Comparison of ENCODE assay signal across 19 cellular contexts in genomic region chr9:91017245-91017644, GRCh38.
DNase-seq lines count a peak whose midpoint lies in the region; ATAC-seq and TF ChIP-seq lines count a peak whose summit lies in the region.
"Had no signal": no experiment of that assay in that cellular context is flagged by ENCODE, and none has a peak within 500 bp of the region (broad histone marks: within the 10 kb centered on the region; RNA-seq: fewer than 3 reads in every experiment).

No MANE protein-coding gene starts in this region.

- H3K36me3 Mint-ChIP-seq in activated CD4-positive, alpha-beta T cell treated with anti-CD3 and anti-CD28 coated beads, Interleukin-2, amount 10 ng/mL, durations not matched to agents 24 days and 14 days (ENCODE audit: low read depth): peaks cover 6% of the 10 kb centered on the region
- H3K36me3 Mint-ChIP-seq in chondrocyte (ENCODE audit: low read depth) (peaks cover 4% of the 10 kb centered on the region), osteocyte (ENCODE audit: unreplicated experiment) (no peaks in the 10 kb centered on the region), Caco-2 (ENCODE audit: insufficient read depth, unreplicated experiment) (no peaks in the 10 kb centered on the region)

- intact Hi-C loops in activated CD4-positive, alpha-beta T cell treated with anti-CD3 and anti-CD28 coated beads, Interleukin-2, amount 10 ng/mL, durations not matched to agents 24 days and 14 days (cut with micrococcal nuclease): no loop called here
- intact Hi-C loops in Caco-2 (cut with micrococcal nuclease; ENCODE audit: unreplicated experiment): no loop called here

- H3K27ac Mint-ChIP-seq in activated CD4-positive, alpha-beta T cell treated with anti-CD3 and anti-CD28 coated beads, Interleukin-2, amount 10 ng/mL, durations not matched to agents 24 days and 14 days: no peak overlapping the region
- peak overlapping the region; percentile 38 for H3K27ac Mint-ChIP-seq in chondrocyte (ENCODE audit: unreplicated experiment)
- peak overlapping the region; percentile 87 for H3K27ac Mint-ChIP-seq in osteocyte (ENCODE audit: unreplicated experiment)
- no peak overlapping the region for H3K27ac Mint-ChIP-seq in stimulated activated naive CD8-positive, alpha-beta T cell treated with anti-CD3 and anti-CD28 coated beads, Interleukin-15, amount 100 ng/mL, for 72 hours
- no peak overlapping the region for H3K27ac Mint-ChIP-seq in Caco-2 (ENCODE audit: unreplicated experiment)
- H3K27ac Mint-ChIP-seq: CD8-positive, alpha-beta T cell; HFFc6; IgD-negative memory B cell had no signal

- POLR2A ChIA-PET in Caco-2 (lab: Charles Lee): no interaction called here

- H3K4me3 ChIP-seq in Caco-2 (ENCODE audit: low read depth, low read length): no peak overlapping the region
- H3K4me3 ChIP-seq: A549 had no signal

- H3K27me3 ChIP-seq in Caco-2 (replicated peaks; ENCODE audit: control insufficient read depth, insufficient read depth, low read length): no peaks in the 10 kb centered on the region

- H3K9me3 ChIP-seq in Caco-2: no peaks in the 10 kb centered on the region

- CTCF ChIA-PET in Caco-2 (lab: Charles Lee): no interaction called here

- peaks cover 10% of the 10 kb centered on the region for H3K27me3 Mint-ChIP-seq in activated CD4-positive, alpha-beta T cell treated with anti-CD3 and anti-CD28 coated beads, Interleukin-2, amount 10 ng/mL, durations not matched to agents 24 days and 14 days
- H3K27me3 Mint-ChIP-seq in chondrocyte (ENCODE audit: low read depth): no peaks in the 10 kb centered on the region
- H3K27me3 Mint-ChIP-seq in osteocyte (ENCODE audit: unreplicated experiment): no peaks in the 10 kb centered on the region
- H3K27me3 Mint-ChIP-seq in stimulated activated naive CD8-positive, alpha-beta T cell treated with anti-CD3 and anti-CD28 coated beads, Interleukin-15, amount 100 ng/mL, for 72 hours: peaks cover 65% of the 10 kb centered on the region
- H3K27me3 Mint-ChIP-seq in Caco-2 (ENCODE audit: insufficient read depth, unreplicated experiment): peaks cover 6% of the 10 kb centered on the region

- no peaks in the 10 kb centered on the region for H3K36me3 ChIP-seq in Caco-2 (ENCODE audit: control insufficient read depth, insufficient read depth, low read length)

- H3K9me3 Mint-ChIP-seq in activated CD4-positive, alpha-beta T cell treated with anti-CD3 and anti-CD28 coated beads, Interleukin-2, amount 10 ng/mL, durations not matched to agents 24 days and 14 days: peaks cover 40% of the 10 kb centered on the region
- H3K9me3 Mint-ChIP-seq in chondrocyte (ENCODE audit: low read depth) (peaks cover 29% of the 10 kb centered on the region), osteocyte (ENCODE audit: unreplicated experiment) (peaks cover 26% of the 10 kb centered on the region), Caco-2 (ENCODE audit: unreplicated experiment) (no peaks in the 10 kb centered on the region)
- H3K9me3 Mint-ChIP-seq in stimulated activated naive CD8-positive, alpha-beta T cell treated with anti-CD3 and anti-CD28 coated beads, Interleukin-15, amount 100 ng/mL, for 72 hours: peaks cover 4 to 34% of the 10 kb centered on the region in 2 donors

- no TSS peak for BruUV-seq in Caco-2 (replicated peaks; lab: Mats Ljungman, UMichigan)

- no peaks in the 10 kb centered on the region for H3K4me1 ChIP-seq in Caco-2
- H3K4me1 ChIP-seq: A549 had no signal

- no peak for TF ChIP-seq CTCF in chondrocyte (IDR thresholded peaks at IDR 0.05)
- TF ChIP-seq CTCF in osteocyte (IDR thresholded peaks at IDR 0.05): no peak
- no peak for TF ChIP-seq CTCF in Caco-2 (IDR thresholded peaks at IDR 0.05; ENCODE audit: insufficient read depth in 1 of 2, low read depth in 1 of 2, low read length in 1 of 2, severe bottlenecking in 1 of 2, unreplicated experiment in 1 of 2)

- ATAC-seq in stimulated activated naive CD8-positive, alpha-beta T cell treated with anti-CD3 and anti-CD28 coated beads, Interleukin-15, amount 100 ng/mL, for 72 hours: no peak
- ATAC-seq: A549; CD8-positive, alpha-beta T cell; HCT116; HepG2 had no signal

- H3K4me3 Mint-ChIP-seq in activated CD4-positive, alpha-beta T cell treated with anti-CD3 and anti-CD28 coated beads, Interleukin-2, amount 10 ng/mL, durations not matched to agents 24 days and 14 days: no peak overlapping the region
- H3K4me3 Mint-ChIP-seq in chondrocyte (ENCODE audit: unreplicated experiment): no peak overlapping the region
- no peak overlapping the region for H3K4me3 Mint-ChIP-seq in osteocyte (ENCODE audit: unreplicated experiment)
- H3K4me3 Mint-ChIP-seq in stimulated activated naive CD8-positive, alpha-beta T cell treated with anti-CD3 and anti-CD28 coated beads, Interleukin-15, amount 100 ng/mL, for 72 hours: no peak overlapping the region
- no peak overlapping the region for H3K4me3 Mint-ChIP-seq in Caco-2 (ENCODE audit: unreplicated experiment)
- H3K4me3 Mint-ChIP-seq: CD8-positive, alpha-beta T cell; HFFc6; IgD-negative memory B cell had no signal

- H3K4me1 Mint-ChIP-seq in activated CD4-positive, alpha-beta T cell treated with anti-CD3 and anti-CD28 coated beads, Interleukin-2, amount 10 ng/mL, durations not matched to agents 24 days and 14 days: peaks cover 8% of the 10 kb centered on the region
- peaks cover 26% of the 10 kb centered on the region for H3K4me1 Mint-ChIP-seq in chondrocyte (ENCODE audit: low read depth)
- H3K4me1 Mint-ChIP-seq in osteocyte (ENCODE audit: unreplicated experiment): peaks cover 49% of the 10 kb centered on the region
- no peaks in the 10 kb centered on the region for H3K4me1 Mint-ChIP-seq in stimulated activated naive CD8-positive, alpha-beta T cell treated with anti-CD3 and anti-CD28 coated beads, Interleukin-15, amount 100 ng/mL, for 72 hours
- no peaks in the 10 kb centered on the region for H3K4me1 Mint-ChIP-seq in Caco-2 (ENCODE audit: low read depth, unreplicated experiment)

- peak; percentile 31 for DNase-seq in activated CD4-positive, alpha-beta T cell treated with anti-CD3 and anti-CD28 coated beads, Interleukin-2, amount 10 ng/mL, durations not matched to agents 24 days and 14 days
- DNase-seq in activated CD4-positive, alpha-beta T cell treated with anti-CD3 and anti-CD28 coated beads, Interleukin-2, amount 50 U/mL, for 4 hours: no peak
- DNase-seq in chondrocyte (ENCODE audit: low spot score): no peak
- no peak for DNase-seq in osteocyte (ENCODE audit: extremely low spot score, unreplicated experiment)
- no peak for DNase-seq in stimulated activated naive CD8-positive, alpha-beta T cell treated with anti-CD3 and anti-CD28 coated beads, Interleukin-15, amount 100 ng/mL, for 72 hours
- no peak for DNase-seq in activated T-cell treated with anti-CD3 and anti-CD28 coated beads, Interleukin-2, amount 50 U/mL, for 1 hour
- no peak for DNase-seq in Caco-2
- DNase-seq: AML-193; CD8-positive, alpha-beta T cell; DMS 273 treated with DMSO at 0.1 percent for 48 hours; GDM1; GOT3; H7; HFFc6; KBM-7 had no signal

Comparison
In these comparisons a context has a peak if more than half of its experiments do, and no peak if none do; other contexts are left out.
1. H3K27ac Mint-ChIP-seq: peak in chondrocyte (single experiment) and osteocyte (single experiment); none in activated CD4-positive, alpha-beta T cell treated with anti-CD3 and anti-CD28 coated beads, Interleukin-2, amount 10 ng/mL, durations not matched to agents 24 days and 14 days (single experiment), stimulated activated naive CD8-positive, alpha-beta T cell treated with anti-CD3 and anti-CD28 coated beads, Interleukin-15, amount 100 ng/mL, for 72 hours (0 of 2) and Caco-2 (single experiment).